ENCODE assay signal across 8 cellular contexts in the genomic region with DNA sequence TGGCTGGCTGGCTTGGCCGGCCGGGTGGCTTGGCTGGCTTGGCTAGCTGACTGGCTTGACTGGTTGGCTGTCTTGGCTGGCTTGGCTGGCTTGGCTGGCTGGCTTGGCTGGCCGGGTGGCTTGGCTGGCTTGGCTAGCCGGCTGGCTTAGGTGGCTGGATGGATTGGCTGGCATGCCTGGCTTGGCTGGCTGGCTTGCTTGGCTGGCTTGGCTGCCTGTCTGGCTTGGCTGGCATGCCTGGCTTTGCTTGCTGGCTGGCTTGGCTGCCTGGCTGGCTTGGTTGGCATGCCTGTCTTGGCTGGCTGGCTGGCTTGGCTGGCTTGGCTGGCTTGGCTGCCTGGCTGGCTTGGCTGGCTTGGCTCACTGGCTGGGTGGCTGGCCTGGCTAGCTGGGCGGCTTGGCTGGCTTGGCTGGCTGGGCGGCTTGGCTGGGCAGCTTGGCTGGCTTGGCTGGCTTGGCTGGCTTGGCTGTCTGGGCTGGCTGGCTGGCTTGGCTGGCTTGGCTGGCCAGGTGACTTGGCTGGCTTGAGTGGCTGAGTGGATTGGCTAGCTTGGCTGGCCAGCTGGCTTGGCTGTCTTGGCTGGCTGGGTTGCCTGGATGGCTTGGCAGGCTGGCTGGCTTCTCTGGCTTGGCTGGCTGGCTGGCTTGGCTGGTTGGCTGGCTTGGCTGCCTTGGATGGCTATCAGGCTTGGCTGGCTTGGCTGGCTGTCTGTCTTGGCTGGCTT.
DNase-seq lines count a peak whose midpoint lies in the region; ATAC-seq, FAIRE-seq and TF ChIP-seq lines count a peak whose summit lies in the region.
"Not testable (repeated sequence)": the region's sequence is repeated elsewhere in the genome, so short reads cannot be mapped to it uniquely, and the experiment has no call there.

No MANE protein-coding gene starts in this region.

- H3K27me3 ChIP-seq in HCT116 (ENCODE audit: insufficient read depth, low read length); uterus: not testable (repeated sequence)
- peaks cover 0 to 13% of the 10 kb centered on the region in 2 experiments; a peak in 2 of 5 replicates for H3K27me3 ChIP-seq in K562 (ENCODE audit: control insufficient read depth in 2 of 2, insufficient read depth in 2 of 2, low read length in 2 of 2)

- not testable (repeated sequence) for H3K27ac ChIP-seq in HCT116 (ENCODE audit: low read depth, low read length); K562 (ENCODE audit: extremely low read depth, low read depth, low read length); uterus

- H3K36me3 Mint-ChIP-seq in activated T-cell treated with anti-CD3 and anti-CD28 coated beads, Interleukin-2, amount 50 U/mL, for 24 hours (ENCODE audit: low read depth); nephron progenitor cell (ENCODE audit: low read depth): not testable (repeated sequence)

- not testable (repeated sequence) for H3K27me3 Mint-ChIP-seq in activated T-cell treated with anti-CD3 and anti-CD28 coated beads, Interleukin-2, amount 50 U/mL, for 24 hours; nephron progenitor cell (ENCODE audit: low read depth, poor library complexity)

- RAD21 ChIA-PET in HCT116 (lab: Charles Lee; ENCODE audit: low non-redundant PET in 1 of 2, low total read pairs in 2 of 2, uncharacterized antibody in 2 of 2, unreplicated experiment in 2 of 2) = not testable (repeated sequence)

- not testable (repeated sequence) for TF ChIP-seq CTCF in HCT116 (IDR thresholded peaks at IDR 0.05 in 2 of 3, conservative IDR thresholded peaks at IDR 0.05 in 1 of 3; ENCODE audit: borderline replicate concordance in 1 of 3, insufficient read depth in 1 of 3, low read depth in 2 of 3, low read length in 2 of 3); K562 (IDR thresholded peaks at IDR 0.05 in 2 of 3, conservative IDR thresholded peaks at IDR 0.05 in 1 of 3; ENCODE audit: insufficient read depth in 2 of 3, low read depth in 1 of 3, low read length in 3 of 3); nephron progenitor cell (IDR thresholded peaks at IDR 0.05); uterus (IDR thresholded peaks at IDR 0.05)

- not testable (repeated sequence) for H3K9me2 ChIP-seq in HCT116 (ENCODE audit: insufficient read depth)

- not testable (repeated sequence) for H2AFZ ChIP-seq in HCT116 (ENCODE audit: low read depth, low read length, poor library complexity, severe bottlenecking); K562 (ENCODE audit: low read depth, low read length)

- not testable (repeated sequence) for H3K79me2 ChIP-seq in HCT116 (ENCODE audit: insufficient read depth, low read length); K562 (ENCODE audit: control insufficient read depth, insufficient read depth, low read length)

- CTCF ChIA-PET in HCT116 (lab: Charles Lee); K562 (lab: Yijun Ruan, JAX; ENCODE audit: low intra/inter-chr PET ratio): not testable (repeated sequence)

- not testable (repeated sequence) for H3K9me3 Mint-ChIP-seq in activated T-cell treated with anti-CD3 and anti-CD28 coated beads, Interleukin-2, amount 50 U/mL, for 24 hours
- peaks cover 17% of the 10 kb centered on the region for H3K9me3 Mint-ChIP-seq in nephron progenitor cell

- H3K9ac ChIP-seq in HCT116 (ENCODE audit: low read length); K562 (ENCODE audit: insufficient read depth in 1 of 2, low read depth in 2 of 2, low read length in 2 of 2): not testable (repeated sequence)

- intact Hi-C loops in HCT116 (cut with micrococcal nuclease); K562 (cut with micrococcal nuclease); left cardiac atrium (cut with DNase I); uterus (cut with DNase I; ENCODE audit: low total_unique reads): not testable (repeated sequence)

- not testable (repeated sequence) for H3K9me1 ChIP-seq in K562 (ENCODE audit: control insufficient read depth, insufficient read depth, low read length)

- BruUV-seq in HCT116 (replicated peaks; lab: Mats Ljungman, UMichigan); K562 (replicated peaks; lab: Mats Ljungman, UMichigan): not testable (repeated sequence)

- not testable (repeated sequence) for H3K36me3 ChIP-seq in HCT116 (ENCODE audit: control insufficient read depth in 1 of 2, insufficient read depth in 2 of 2, low read length in 2 of 2); K562 (ENCODE audit: control insufficient read depth, insufficient read depth, low read length); uterus

- WGBS in K562 (ENCODE audit: insufficient coverage, low coverage, missing lambda C conversion rate) = 1% methylated on average over 4 of the region's 6 CpGs

- TF ChIP-seq RAD21 in HCT116 (IDR thresholded peaks at IDR 0.05; ENCODE audit: low read depth); K562 (CRISPR knock-in tag; conservative IDR thresholded peaks at IDR 0.05 in 1 of 2, IDR thresholded peaks at IDR 0.05 in 1 of 2): not testable (repeated sequence)

- TF ChIP-seq EP300 in K562 (IDR thresholded peaks at IDR 0.05; ENCODE audit: low read length) = not testable (repeated sequence)

- H4K20me1 ChIP-seq in HCT116 (ENCODE audit: insufficient read depth); K562 (replicated peaks; ENCODE audit: control insufficient read depth, insufficient read depth, low read length): not testable (repeated sequence)

- not testable (repeated sequence) for H3K4me2 ChIP-seq in HCT116 (ENCODE audit: low read length); K562 (ENCODE audit: insufficient read depth, low read length)

- not testable (repeated sequence) for H3K4me1 Mint-ChIP-seq in activated T-cell treated with anti-CD3 and anti-CD28 coated beads, Interleukin-2, amount 50 U/mL, for 24 hours (ENCODE audit: low read depth); nephron progenitor cell

- not testable (repeated sequence) for TF ChIP-seq POLR2A in HCT116 (IDR thresholded peaks at IDR 0.05; ENCODE audit: borderline replicate concordance, extremely low read depth, insufficient read depth, insufficient read length); K562 (conservative IDR thresholded peaks at IDR 0.05); uterus (IDR thresholded peaks at IDR 0.05)

- H3K9me3 ChIP-seq in HCT116 (ENCODE audit: control insufficient read depth in 1 of 2, insufficient read depth in 1 of 2, low read depth in 1 of 2, low read length in 2 of 2); K562 (replicated peaks; ENCODE audit: control insufficient read depth, insufficient read depth, low read depth, low read length); uterus: not testable (repeated sequence)

- not testable (repeated sequence) for DNase-seq in HCT116 (ENCODE audit: low read depth, low spot score)
- peak; percentile 40 for DNase-seq in activated CD4-positive, CD25-positive, alpha-beta regulatory T cell treated with anti-CD3 and anti-CD28 coated beads, Interleukin-2, amount 50 U/mL, for 16 hours (ENCODE audit: low read depth, low spot score)
- DNase-seq in activated T-cell treated with anti-CD3 and anti-CD28 coated beads, Interleukin-2, amount 50 U/mL, for 24 hours = peak; percentile 52
- DNase-seq in K562 (ENCODE audit: extremely low read depth in 1 of 4, low spot score in 3 of 4) (peak in 1 of 4 experiments; percentile 2), left cardiac atrium (peak; percentile 73), nephron progenitor cell (peak; percentile 39), uterus (peak; percentile 39 to 68)
- peak; percentile 36 for DNase-seq in stimulated activated CD4-positive, alpha-beta T cell treated with anti-CD3 and anti-CD28 coated beads, Interleukin-4, amount 100 ng/mL, for 1 hour

- ATAC-seq in HCT116 (peak; percentile 52), left cardiac atrium (peak in 1 of 2 donors; percentile 35)
- ATAC-seq in K562 = not testable (repeated sequence)

- not testable (repeated sequence) for H3K4me3 Mint-ChIP-seq in activated T-cell treated with anti-CD3 and anti-CD28 coated beads, Interleukin-2, amount 50 U/mL, for 24 hours; nephron progenitor cell

- not testable (repeated sequence) for H3K4me1 ChIP-seq in HCT116 (ENCODE audit: control insufficient read depth in 1 of 2, insufficient read depth in 2 of 2, low read length in 2 of 2); uterus
- peaks cover 0 to 22% of the 10 kb centered on the region in 2 experiments; a peak in 1 of 5 replicates for H3K4me1 ChIP-seq in K562 (replicated peaks in 1 of 2; ENCODE audit: control insufficient read depth in 2 of 2, insufficient read depth in 2 of 2, low read length in 2 of 2)

- not testable (repeated sequence) for H3K27ac Mint-ChIP-seq in activated T-cell treated with anti-CD3 and anti-CD28 coated beads, Interleukin-2, amount 50 U/mL, for 24 hours; nephron progenitor cell

- POLR2A ChIA-PET in HCT116 (lab: Charles Lee); K562 (lab: Yijun Ruan, JAX): not testable (repeated sequence)

- not testable (repeated sequence) for FAIRE-seq in K562 (lab: Jason Lieb, UNC)

- H3K4me3 ChIP-seq in HCT116 (replicated peaks in 1 of 2; ENCODE audit: low read depth in 1 of 2, low read length in 2 of 2); K562; uterus: not testable (repeated sequence)

- in situ Hi-C loops in K562 (cut with MboI) = not testable (repeated sequence)

TF ChIP-seq in K562, 482 proteins besides CTCF, POLR2A, EP300 and RAD21:
- TF ChIP-seq ELK1 (CRISPR knock-in tag; IDR thresholded peaks at IDR 0.05) (0 out of 2 replicates have a peak, but pooled peaks have one; percentile 53), PCBP1 (IDR thresholded peaks at IDR 0.05; ENCODE audit: low read depth, low read length, poor library complexity, severe bottlenecking) (peak; percentile 27)
